In genomic region chr11:101584651-101585050, GRCh38 we compare ENCODE assay signal across 16 cellular contexts. TPM values are rescaled to one million over a fixed set of nuclear protein-coding genes. Genes with fewer than 3 reads are reported as not detected.
DNase-seq lines count a peak whose midpoint lies in the region; FAIRE-seq and TF ChIP-seq lines count a peak whose summit lies in the region.
"Had no signal": no experiment of that assay in that cellular context is flagged by ENCODE, and none has a peak within 500 bp of the region (broad histone marks: within the 10 kb centered on the region; RNA-seq: fewer than 3 reads in every experiment).

No MANE protein-coding gene starts in this region.

- H3K4me3 ChIP-seq in endocrine pancreas (ENCODE audit: control insufficient read depth, insufficient read depth, low read length), result peak overlapping the region; percentile 45
- H3K4me3 ChIP-seq: SJSA1 had no signal

- DNase-seq in HTR-8/SVneo (ENCODE audit: insufficient read length, low spot score) (no peak), HFFc6 (no peak), mucosa of gallbladder (ENCODE audit: low spot score) (no peak)
- DNase-seq in stimulated activated naive CD4-positive, alpha-beta T cell treated with Interleukin-2 at 50 U/mL for 16 hours (lab: John Stamatoyannopoulos, UW), result no peak
- DNase-seq in activated CD4-positive, CD25-positive, alpha-beta regulatory T cell (lab: John Stamatoyannopoulos, UW), result no peak
- DNase-seq: CD8-positive, alpha-beta T cell; NCI-H1105 treated with DMSO at 0.1 percent for 48 hours; NCI-H2029; NCI-H2227 treated with DMSO at 0.1 percent for 48 hours; NCI-H526 treated with DMSO at 0.1 percent for 48 hours; SW 1271 had no signal

- H3K9me3 Mint-ChIP-seq in nephron (peaks cover 3% of the 10 kb centered on the region), HFFc6 (peaks cover 15% of the 10 kb centered on the region)
- H3K9me3 Mint-ChIP-seq: CD8-positive, alpha-beta T cell had no signal

- H3K9me3 ChIP-seq in ES-I3 (ENCODE audit: control insufficient read depth, insufficient read depth, low read length) (no peaks in the 10 kb centered on the region; the same call in 1 of the 2 replicates), endocrine pancreas (ENCODE audit: control insufficient read depth, low read length) (no peaks in the 10 kb centered on the region)
- H3K9me3 ChIP-seq: SJSA1 had no signal

- H3K27me3 Mint-ChIP-seq in nephron (ENCODE audit: low read depth), result peaks cover 56% of the 10 kb centered on the region
- peaks cover 3% of the 10 kb centered on the region; the same call in 1 of the 2 replicates for H3K27me3 Mint-ChIP-seq in HFFc6 (ENCODE audit: insufficient read depth)

- H3K4me1 Mint-ChIP-seq in nephron (peaks cover 12% of the 10 kb centered on the region), HFFc6 (ENCODE audit: low read depth) (no peaks in the 10 kb centered on the region)

- H3K36me3 ChIP-seq in ES-I3 (ENCODE audit: insufficient read depth, low read length) (no peaks in the 10 kb centered on the region), endocrine pancreas (ENCODE audit: control insufficient read depth, insufficient read depth, low read length) (peaks cover 1% of the 10 kb centered on the region)
- H3K36me3 ChIP-seq: SJSA1 had no signal

- H3K27ac Mint-ChIP-seq in nephron (peak overlapping the region; percentile 76 to 89 (median 80)), HFFc6 (no peak overlapping the region)
- H3K27ac Mint-ChIP-seq: CD8-positive, alpha-beta T cell had no signal

- H3K4me1 ChIP-seq in ES-I3 (ENCODE audit: insufficient read depth, low read length) (0 out of 2 replicates have a peak, but pooled peaks cover 12% of the 10 kb centered on the region), endocrine pancreas (ENCODE audit: control insufficient read depth, insufficient read depth, low read length) (no peaks in the 10 kb centered on the region)
- H3K4me1 ChIP-seq: SJSA1 had no signal

- H3K9ac ChIP-seq in ES-I3 (ENCODE audit: low read depth, low read length), result peak overlapping the region; percentile 82; the same call in 1 of the 2 replicates
- H3K9ac ChIP-seq in endocrine pancreas (ENCODE audit: control insufficient read depth, insufficient read depth, low read length), result no peak overlapping the region

- peak overlapping the region in 2 of 3 experiments; percentile 55 to 93 for H3K4me3 Mint-ChIP-seq in nephron
- H3K4me3 Mint-ChIP-seq in HFFc6, result no peak overlapping the region
- H3K4me3 Mint-ChIP-seq: CD8-positive, alpha-beta T cell had no signal

- no peak for TF ChIP-seq CTCF in nephron (IDR thresholded peaks at IDR 0.05; ENCODE audit: unreplicated experiment in 3 of 3)
- TF ChIP-seq CTCF in HFFc6 (IDR thresholded peaks at IDR 0.05), result no peak

- FAIRE-seq in HTR-8/SVneo (lab: Jason Lieb, UNC), result peak; percentile 26
- FAIRE-seq: HepG2 had no signal

- peaks cover 2% of the 10 kb centered on the region for H3K36me3 Mint-ChIP-seq in nephron (ENCODE audit: low read depth)
- H3K36me3 Mint-ChIP-seq in HFFc6 (ENCODE audit: low read depth), result no peaks in the 10 kb centered on the region
- H3K36me3 Mint-ChIP-seq: CD8-positive, alpha-beta T cell had no signal

- peaks cover 6% of the 10 kb centered on the region for H3K27me3 ChIP-seq in endocrine pancreas (ENCODE audit: control insufficient read depth, insufficient read depth, low read length)
- H3K27me3 ChIP-seq: SJSA1 had no signal

RNA-seq across cellular contexts. Expression of gene TRPC6, which starts 0.8 kb away (rescaled TPM):
- total RNA-seq in HFFc6 (2021; fragmentation: NEBNext Ultra II Directional; extraction: Animal tissue kit (Norgen Biotek cat#: 25700)), result not detected
- total RNA-seq in mucosa of gallbladder, result 1.5 TPM
- total RNA-seq: CD8-positive, alpha-beta T cell; HepG2 had no signal
